17 cellular contexts compared by ENCODE assay signal in the genomic region with DNA sequence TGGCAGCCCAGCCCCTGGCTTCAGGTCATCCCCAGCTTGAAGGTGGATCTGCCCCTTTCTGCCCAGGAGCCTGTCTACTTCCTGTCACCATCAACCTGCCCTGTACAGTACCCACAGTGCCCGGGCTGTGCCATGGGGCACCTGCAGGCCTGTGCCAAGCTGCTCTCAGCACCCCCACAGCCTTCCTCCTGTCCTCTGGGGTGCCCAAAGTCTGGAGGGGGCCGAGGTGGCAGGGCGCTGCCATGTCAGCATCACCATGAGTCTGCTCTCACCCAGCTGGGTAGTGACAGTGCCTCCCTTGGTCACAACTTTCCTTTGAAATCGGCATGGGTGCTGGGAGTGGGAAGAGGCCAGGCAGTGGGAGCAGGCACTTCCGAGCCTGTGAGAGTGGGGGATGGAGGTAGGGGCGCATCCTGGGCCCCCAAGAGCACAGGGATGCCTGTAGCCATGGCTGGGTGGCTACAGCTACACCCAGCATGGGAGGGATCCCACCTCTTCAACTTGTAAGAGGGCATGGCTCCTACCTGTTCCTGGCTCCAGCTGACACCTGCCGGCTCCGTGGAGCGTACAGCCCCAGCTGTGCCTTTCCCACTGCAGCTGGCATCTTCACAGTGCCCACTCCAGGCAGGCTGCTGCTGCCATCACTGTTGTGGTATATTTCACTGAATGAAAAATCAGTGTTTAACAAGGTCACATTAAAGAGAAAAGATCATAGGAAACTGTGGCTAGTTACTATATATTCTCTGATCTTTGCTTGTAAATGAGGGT. TPM values are rescaled to one million over a fixed set of nuclear protein-coding genes. Genes with fewer than 3 reads are reported as not detected.
DNase-seq lines count a peak whose midpoint lies in the region; ATAC-seq lines count a peak whose summit lies in the region.
"Had no signal": no experiment of that assay in that cellular context is flagged by ENCODE, and none has a peak within 500 bp of the region (broad histone marks: within the 10 kb centered on the region; RNA-seq: fewer than 3 reads in every experiment).

No MANE protein-coding gene starts in this region.

- no peak overlapping the region for H3K4ac ChIP-seq in neuronal stem cell (ENCODE audit: low read length)

- no peak overlapping the region for H2BK15ac ChIP-seq in neuronal stem cell (ENCODE audit: low read length)

- no peak overlapping the region for H3K23ac ChIP-seq in neuronal stem cell (ENCODE audit: low read depth, low read length, poor library complexity)

- no peak overlapping the region for H3K4me3 Mint-ChIP-seq in T-helper 17 cell
- H3K4me3 Mint-ChIP-seq: B cell; CD4-positive, CD25-positive, alpha-beta regulatory T cell; CD8-positive, alpha-beta memory T cell; H9 had no signal

- no peak overlapping the region for H3K18ac ChIP-seq in neuronal stem cell (ENCODE audit: low read length)

- H3K27ac Mint-ChIP-seq in T-helper 17 cell: peak overlapping the region; percentile 37
- H3K27ac Mint-ChIP-seq: B cell; CD4-positive, CD25-positive, alpha-beta regulatory T cell; H9 had no signal

- WGBS in neuronal stem cell (ENCODE audit: extremely low coverage in 2 of 2, insufficient read length in 2 of 2, insufficient replicate concordance in 1 of 2), 2 donors: no CpG with 5 or more reads among the region's 9 CpGs

- ATAC-seq in T-helper 17 cell: no peak
- no peak for ATAC-seq in HG02642 (IDR thresholded peaks at IDR 0.05; ENCODE audit: poor library complexity, unreplicated experiment)
- no peak for ATAC-seq in GM21390 (IDR thresholded peaks at IDR 0.05; ENCODE audit: unreplicated experiment)
- ATAC-seq: GM12878 had no signal

- no peak overlapping the region for H2AK5ac ChIP-seq in neuronal stem cell (ENCODE audit: low read depth, low read length)

- H3K4me3 ChIP-seq in neuronal stem cell (ENCODE audit: low read length in 2 of 2): no peak overlapping the region
- H3K4me3 ChIP-seq: GM12878 had no signal

- H4K91ac ChIP-seq in neuronal stem cell (ENCODE audit: low read depth, low read length, poor library complexity): no peak overlapping the region

- H2BK120ac ChIP-seq in neuronal stem cell (ENCODE audit: low read depth, low read length): no peak overlapping the region

- DNase-seq in NCI-H345 (lab: John Stamatoyannopoulos, UW) (peak; percentile 7), NCI-H345 treated with DMSO at 0.1 percent for 48 hours (lab: John Stamatoyannopoulos, UW; ENCODE audit: unreplicated experiment) (no peak), T-helper 17 cell (no peak), neuronal stem cell (ENCODE audit: low spot score) (no peak), SW 1271 (lab: John Stamatoyannopoulos, UW) (no peak)
- DNase-seq: CD4-positive, CD25-positive, alpha-beta regulatory T cell; CD8-positive, alpha-beta memory T cell; COR-L47; DMS 273 treated with DMSO at 0.1 percent for 48 hours; DND-41; EL; H9 had no signal

- no peak overlapping the region for H4K8ac ChIP-seq in neuronal stem cell (ENCODE audit: low read depth, low read length)

- peaks cover 13 to 60% of the 10 kb centered on the region in 2 donors for H3K36me3 ChIP-seq in neuronal stem cell (replicated peaks in 1 of 2; ENCODE audit: control insufficient read depth in 2 of 2, insufficient read depth in 2 of 2, low read length in 2 of 2)

- no peak overlapping the region for H3K27ac ChIP-seq in neuronal stem cell (replicated peaks; ENCODE audit: low read length)
- H3K27ac ChIP-seq: BLaER1 treated with 17β-estradiol and CSF1 and Interleukin-3, amounts not matched to agents 10 nM and 100 nM had no signal

- H3K27me3 ChIP-seq in neuronal stem cell (ENCODE audit: control insufficient read depth in 3 of 3, insufficient read depth in 3 of 3, low read depth in 1 of 3, low read length in 3 of 3): no peaks in the 10 kb centered on the region
- H3K27me3 ChIP-seq: BLaER1 treated with 17β-estradiol and CSF1 and Interleukin-3, amounts not matched to agents 10 nM and 100 nM had no signal

- no peak overlapping the region for H3K4me2 ChIP-seq in neuronal stem cell (ENCODE audit: insufficient read depth, low read length, poor library complexity, severe bottlenecking)
- H3K4me2 ChIP-seq: BLaER1 treated with 17β-estradiol and CSF1 and Interleukin-3, amounts not matched to agents 10 nM and 100 nM had no signal

- no peaks in the 10 kb centered on the region for H3K27me3 Mint-ChIP-seq in T-helper 17 cell
- H3K27me3 Mint-ChIP-seq: B cell; CD4-positive, CD25-positive, alpha-beta regulatory T cell; CD8-positive, alpha-beta memory T cell had no signal

- H3K79me1 ChIP-seq in neuronal stem cell (ENCODE audit: low read depth, low read length): peaks cover 2% of the 10 kb centered on the region

- peaks cover 11% of the 10 kb centered on the region for H3K36me3 Mint-ChIP-seq in T-helper 17 cell (ENCODE audit: low read depth)

- H3K4me1 ChIP-seq in neuronal stem cell (ENCODE audit: control insufficient read depth in 2 of 2, insufficient read depth in 1 of 2, low read depth in 1 of 2, low read length in 2 of 2): no peaks in the 10 kb centered on the region

- H3K9ac ChIP-seq in neuronal stem cell (ENCODE audit: low read depth, low read length, poor library complexity): peak overlapping the region; percentile 47
- H3K9ac ChIP-seq: BLaER1 treated with 17β-estradiol and CSF1 and Interleukin-3, amounts not matched to agents 10 nM and 100 nM had no signal

- no peaks in the 10 kb centered on the region for H3K9me3 ChIP-seq in T-helper 17 cell (ENCODE audit: control insufficient read depth, low read length, poor library complexity, severe bottlenecking)
- no peaks in the 10 kb centered on the region for H3K9me3 ChIP-seq in neuronal stem cell (replicated peaks in 1 of 2; ENCODE audit: control insufficient read depth in 2 of 2, insufficient read depth in 1 of 2, low read depth in 1 of 2, low read length in 2 of 2)

- H3K4me1 Mint-ChIP-seq in T-helper 17 cell: peaks cover 2% of the 10 kb centered on the region

- H3K14ac ChIP-seq in neuronal stem cell (ENCODE audit: low read length): no peak overlapping the region

- H2AFZ ChIP-seq in neuronal stem cell (ENCODE audit: low read length): no peak overlapping the region

- no peak overlapping the region for H2BK12ac ChIP-seq in neuronal stem cell (ENCODE audit: low read length)

- H2BK5ac ChIP-seq in neuronal stem cell (ENCODE audit: low read length): no peak overlapping the region

RNA-seq across cellular contexts. Expression of a gene that starts 42.9 kb away (rescaled TPM):
- 10 to 100 TPM; 18.1 to 19.4 TPM for total RNA-seq in T-helper 17 cell
- polyA plus RNA-seq in neuronal stem cell (2013, experiment 1 of 2): 9.8 TPM
- polyA plus RNA-seq in neuronal stem cell (2013, experiment 2 of 2): 10.2 TPM
